ENCODE assay signal across 18 cellular contexts in genomic region chr4:37737456-37737855, GRCh38. TPM values are rescaled to one million over a fixed set of nuclear protein-coding genes. Genes with fewer than 3 reads are reported as not detected.
DNase-seq lines count a peak whose midpoint lies in the region; ATAC-seq and TF ChIP-seq lines count a peak whose summit lies in the region.
"Had no signal": no experiment of that assay in that cellular context is flagged by ENCODE, and none has a peak within 500 bp of the region (broad histone marks: within the 10 kb centered on the region; RNA-seq: fewer than 3 reads in every experiment).

No MANE protein-coding gene starts in this region.

- H3K4me1 ChIP-seq in GM23248 (ENCODE audit: insufficient read depth), result no peaks in the 10 kb centered on the region
- H3K4me1 ChIP-seq in trophoblast cell (ENCODE audit: control insufficient read depth in 1 of 2, insufficient read depth in 2 of 2, low read length in 2 of 2), result no peaks in the 10 kb centered on the region
- H3K4me1 ChIP-seq: HAP-1, pancreas had no signal

- no peak overlapping the region for H3K4me3 ChIP-seq in GM23248
- no peak overlapping the region for H3K4me3 ChIP-seq in epithelial cell of esophagus (ENCODE audit: low read length)
- H3K4me3 ChIP-seq in trophoblast cell (ENCODE audit: low read depth, low read length), result no peak overlapping the region
- H3K4me3 ChIP-seq: GM12878, HAP-1, pancreas had no signal

- DNase-seq in GM23248 (peak; percentile 81), RKO (ENCODE audit: low spot score) (peak; percentile 76), epithelial cell of esophagus (ENCODE audit: low read depth) (peak; percentile 78), trophoblast cell (peak; percentile 73 to 77), SK-N-DZ (ENCODE audit: low spot score) (no peak)
- no peak for DNase-seq in stimulated activated CD4-positive, alpha-beta T cell treated with anti-CD3 and anti-CD28 coated beads, Interleukin-2, amount 100 ng/mL, for 24 hours
- DNase-seq: activated CD4-positive, alpha-beta T cell treated with anti-CD3 and anti-CD28 coated beads, Interleukin-2, amount 10 ng/mL, durations not matched to agents 24 days and 14 days; activated naive CD8-positive, alpha-beta T cell treated with anti-CD3 and anti-CD28 coated beads for 36 hours; Kasumi-1; NCI-H1930; NCI-H82; pancreas; small intestine; stimulated activated naive B cell treated with anti-CD40 and anti-IgM and Interleukin-4, amounts not matched to agents 10 μg/mL and 1 μg/mL and 100 μg/mL, for 72 hours had no signal

- H3K79me1 ChIP-seq in trophoblast cell (ENCODE audit: low read length), result no peaks in the 10 kb centered on the region

- H3K9me3 ChIP-seq in GM23248 (ENCODE audit: low read depth), result no peaks in the 10 kb centered on the region
- no peaks in the 10 kb centered on the region for H3K9me3 ChIP-seq in trophoblast cell (ENCODE audit: insufficient read depth, low read depth, low read length)
- H3K9me3 ChIP-seq: HAP-1, pancreas had no signal

- H3K27ac ChIP-seq in GM23248, result no peak overlapping the region
- no peak overlapping the region for H3K27ac ChIP-seq in trophoblast cell (ENCODE audit: low read depth, low read length)
- H3K27ac ChIP-seq: C4-2B, pancreas had no signal

- H3K4ac ChIP-seq in trophoblast cell (ENCODE audit: low read depth, low read length), result no peak overlapping the region

- no peak overlapping the region for H2BK120ac ChIP-seq in trophoblast cell (ENCODE audit: insufficient read depth, low read length, poor library complexity)

- no peak overlapping the region for H3K4me2 ChIP-seq in GM23248 (ENCODE audit: unreplicated experiment)
- no peak overlapping the region for H3K4me2 ChIP-seq in trophoblast cell (ENCODE audit: low read length)

- no peak overlapping the region for H3K18ac ChIP-seq in trophoblast cell (ENCODE audit: low read length)

- no peak overlapping the region for H3K23ac ChIP-seq in trophoblast cell (ENCODE audit: low read length)

- TF ChIP-seq CTCF in epithelial cell of esophagus (IDR thresholded peaks at IDR 0.05; ENCODE audit: insufficient read depth, low read depth, low read length, missing control alignments), result no peak

- no peak for ATAC-seq in HG02678 (IDR thresholded peaks at IDR 0.05; ENCODE audit: unreplicated experiment)
- ATAC-seq: GM12878; pancreas; stimulated activated naive B cell treated with anti-CD40 and anti-IgM and Interleukin-4, amounts not matched to agents 10 μg/mL and 1 μg/mL and 100 μg/mL, for 72 hours had no signal

- no peak overlapping the region for H4K8ac ChIP-seq in trophoblast cell (ENCODE audit: low read depth, low read length)

- no peaks in the 10 kb centered on the region for H4K20me1 ChIP-seq in GM23248 (ENCODE audit: insufficient read depth)

- H2AK5ac ChIP-seq in trophoblast cell (ENCODE audit: low read length), result no peak overlapping the region

- H3K36me3 ChIP-seq in GM23248 (ENCODE audit: low read depth) (no peaks in the 10 kb centered on the region), trophoblast cell (ENCODE audit: control insufficient read depth in 1 of 2, insufficient read depth in 2 of 2, low read length in 2 of 2) (no peaks in the 10 kb centered on the region)
- H3K36me3 ChIP-seq: HAP-1, pancreas had no signal

- no peak overlapping the region for H4K12ac ChIP-seq in trophoblast cell (ENCODE audit: low read depth, low read length)

- H3K14ac ChIP-seq in trophoblast cell (ENCODE audit: low read length), result no peak overlapping the region

- H3K79me2 ChIP-seq in GM23248 (ENCODE audit: insufficient read depth) (no peaks in the 10 kb centered on the region), trophoblast cell (ENCODE audit: control insufficient read depth, insufficient read depth, low read length, poor library complexity) (no peaks in the 10 kb centered on the region)

- no peak overlapping the region for H2BK12ac ChIP-seq in trophoblast cell (ENCODE audit: low read length)

- peaks cover 8% of the 10 kb centered on the region for H3F3A ChIP-seq in GM23248 (ENCODE audit: insufficient read depth)

- 58 to 66% methylated on average over 4 of the region's 4 CpGs for WGBS in GM23248 (ENCODE audit: low coverage in 1 of 2, low lambda C conversion rate in 2 of 2, missing lambda C conversion rate in 2 of 2), 2 experiments
- WGBS in trophoblast cell (ENCODE audit: extremely low coverage, insufficient coverage, insufficient read length), result no CpG with 5 or more reads among the region's 4 CpGs

- H3K9ac ChIP-seq in GM23248 (no peak overlapping the region), trophoblast cell (ENCODE audit: low read length) (no peak overlapping the region)

- in situ Hi-C loops in GM23248 (cut with MboI), result no loop called here

- no peak overlapping the region for H2BK5ac ChIP-seq in trophoblast cell (ENCODE audit: low read depth, low read length, poor library complexity)

- H3K27me3 ChIP-seq in GM23248 (replicated peaks; ENCODE audit: insufficient read depth), result peaks cover 6% of the 10 kb centered on the region
- H3K27me3 ChIP-seq in trophoblast cell (ENCODE audit: insufficient read depth, low read length), result no peaks in the 10 kb centered on the region
- H3K27me3 ChIP-seq: pancreas had no signal

- no peaks in the 10 kb centered on the region for H3K9me2 ChIP-seq in GM23248 (ENCODE audit: insufficient read depth)

- H2AFZ ChIP-seq in GM23248 (no peak overlapping the region), trophoblast cell (ENCODE audit: insufficient read depth, low read length, poor library complexity) (no peak overlapping the region)

- no peak overlapping the region for H4K91ac ChIP-seq in trophoblast cell (ENCODE audit: low read depth, low read length)

RNA-seq across cellular contexts. Expression of gene RELL1, which starts 51.3 kb away (rescaled TPM):
- 39.2 and 42.5 TPM in 2 replicates for total RNA-seq in GM23248 (2014; rRNA removed; shearing (Covaris generic))
- polyA plus RNA-seq in GM23248 (2016; fragmentation: Nextera tagmentation; extraction: Ambion mirVana), result 7.7 TPM in 2 replicates
- 31.0 and 31.5 TPM in 2 replicates for polyA plus RNA-seq in trophoblast cell (2013)
- polyA plus RNA-seq in SK-N-DZ (2014; cell fraction: cytosol; rRNA removed), result 9.5 and 11.1 TPM in 2 replicates
- polyA plus RNA-seq in SK-N-DZ (2014; cell fraction: nucleus; rRNA removed), result 2.5 and 9.1 TPM in 2 replicates

Comparison
In these comparisons a context has a peak if more than half of its experiments do, and no peak if none do; other contexts are left out.
1. DNase-seq: peak in GM23248 (single experiment), RKO (single experiment), epithelial cell of esophagus (single experiment) and trophoblast cell (2 of 2); none in SK-N-DZ (single experiment) and stimulated activated CD4-positive, alpha-beta T cell treated with anti-CD3 and anti-CD28 coated beads, Interleukin-2, amount 100 ng/mL, for 24 hours (0 of 2).